20 cellular contexts compared by ENCODE assay signal in genomic region chr15:87760915-87761314, GRCh38.
"Had no signal": no experiment of that assay in that cellular context is flagged by ENCODE, and none has a peak within 500 bp of the region (broad histone marks: within the 10 kb centered on the region; RNA-seq: fewer than 3 reads in every experiment).

No MANE protein-coding gene starts in this region.

- H3K9me3 ChIP-seq: SJSA1 had no signal

- H3K27ac Mint-ChIP-seq: T-cell had no signal

- DNase-seq: MV-4-11, NCI-H1105, NCI-H1417, NCI-H1436 treated with DMSO at 0.1 percent for 48 hours, NCI-H1694, NCI-H187 treated with DMSO at 0.1 percent for 48 hours, NCI-H2029 treated with DMSO at 0.1 percent for 48 hours, NCI-H2227 treated with DMSO at 0.1 percent for 48 hours, NCI-H524, NCI-H748 treated with DMSO at 0.1 percent for 48 hours, Right ventricle myocardium superior, SIG-M5, SW 1271, T-cell had no signal

- H3K36me3 Mint-ChIP-seq: IgD-negative memory B cell, T-cell had no signal

- H3K9ac ChIP-seq: KMS-11 had no signal

- H3K27me3 Mint-ChIP-seq: T-cell had no signal

- H3K27me3 ChIP-seq: SJSA1 had no signal

- H3K27ac ChIP-seq: KMS-11, SJSA1, SK-N-MC had no signal

- H3K4me3 ChIP-seq: K562, SJSA1, SK-N-MC had no signal

- H3K4me2 ChIP-seq: KMS-11 had no signal

- H3K36me3 ChIP-seq: SJSA1 had no signal

- ATAC-seq: HepG2, K562, T-cell had no signal

- H3K4me3 Mint-ChIP-seq: IgD-negative memory B cell, T-cell had no signal
